17 cellular contexts compared by ENCODE assay signal in genomic region chr16:78866556-78866955, GRCh38.
A peak's percentile ranks its signal among the peaks of the same experiment; 100 is the strongest.
DNase-seq lines count a peak whose midpoint lies in the region; ATAC-seq and TF ChIP-seq lines count a peak whose summit lies in the region.
"Had no signal": no experiment of that assay in that cellular context is flagged by ENCODE, and none has a peak within 500 bp of the region (broad histone marks: within the 10 kb centered on the region; RNA-seq: fewer than 3 reads in every experiment).

No MANE protein-coding gene starts in this region.

- H3K27ac ChIP-seq in right cardiac atrium (ENCODE audit: low read length) (no peak overlapping the region), gastrocnemius medialis (peak overlapping the region in 1 of 4 donors; percentile 13)
- H3K27ac ChIP-seq: PC-9, RWPE1, SJCRH30 had no signal

- no peaks in the 10 kb centered on the region for H3K36me3 ChIP-seq in adipocyte (ENCODE audit: control insufficient read depth, insufficient read depth, low read length, severe bottlenecking)
- no peaks in the 10 kb centered on the region for H3K36me3 ChIP-seq in gastrocnemius medialis
- H3K36me3 ChIP-seq: SJCRH30 had no signal

- WGBS in right cardiac atrium = 33% methylated on average over 5 of the region's 5 CpGs

- H3K4me1 ChIP-seq in adipocyte (ENCODE audit: control insufficient read depth, insufficient read depth, low read length) = peaks cover 13% of the 10 kb centered on the region
- peaks cover 7% of the 10 kb centered on the region for H3K4me1 ChIP-seq in right cardiac atrium (ENCODE audit: control insufficient read depth, insufficient read depth, low read length)
- H3K4me1 ChIP-seq in gastrocnemius medialis = peaks cover 14 to 15% of the 10 kb centered on the region in 2 donors
- H3K4me1 ChIP-seq: SJCRH30 had no signal

- H3K4me3 ChIP-seq in adipocyte (ENCODE audit: low read length) = peak overlapping the region; percentile 30
- H3K4me3 ChIP-seq in right cardiac atrium (ENCODE audit: low read length) = no peak overlapping the region
- peak overlapping the region in 2 of 4 donors; percentile 4 to 34 for H3K4me3 ChIP-seq in gastrocnemius medialis
- H3K4me3 ChIP-seq: PC-9, SJCRH30 had no signal

- ATAC-seq in right cardiac atrium = peak; percentile 55 to 89
- peak; percentile 72 to 89 for ATAC-seq in gastrocnemius medialis
- no peak for ATAC-seq in HG03039 (IDR thresholded peaks at IDR 0.05; ENCODE audit: unreplicated experiment)

- no peaks in the 10 kb centered on the region for H3K9me3 ChIP-seq in adipocyte (ENCODE audit: control insufficient read depth, low read length)
- H3K9me3 ChIP-seq in right cardiac atrium (ENCODE audit: control insufficient read depth, low read length) = no peaks in the 10 kb centered on the region
- H3K9me3 ChIP-seq in gastrocnemius medialis = no peaks in the 10 kb centered on the region
- H3K9me3 ChIP-seq: SJCRH30 had no signal

- DNase-seq in ELF-1 (ENCODE audit: low read depth, low spot score) = peak; percentile 51
- no peak for DNase-seq in adipocyte (ENCODE audit: low read depth)
- DNase-seq in right cardiac atrium = peak in 1 of 3 donors; percentile 53
- DNase-seq in gastrocnemius medialis = peak in 1 of 2 donors; percentile 8
- DNase-seq in activated CD4-positive, alpha-beta T cell treated with anti-CD3 and anti-CD28 coated beads, Interleukin-2, amount 50 U/mL, for 48 hours = no peak
- no peak for DNase-seq in activated effector memory CD4-positive, alpha-beta T cell treated with anti-CD3 and anti-CD28 coated beads, Interleukin-2, amount 50 U/mL, for 16 hours
- DNase-seq: H9, KG1, NCI-H1417, NCI-H187 treated with DMSO at 0.1 percent for 48 hours, NCI-H2227 treated with DMSO at 0.1 percent for 48 hours, NCI-H510A treated with DMSO at 0.1 percent for 48 hours, NCI-H82, PC-9, SJCRH30 had no signal

- no peak for TF ChIP-seq CTCF in gastrocnemius medialis (IDR thresholded peaks at IDR 0.05 in 4 of 5, conservative IDR thresholded peaks at IDR 0.05 in 1 of 5)

- intact Hi-C loops in right cardiac atrium (cut with DNase I) = no loop called here
- intact Hi-C loops in gastrocnemius medialis (cut with DNase I; ENCODE audit: low total_unique reads) = loop anchor here (10.0 kb wide), 1 partner anchor 362 kb away; no protein-coding TSS in a partner anchor

- H3K27me3 ChIP-seq in adipocyte (replicated peaks; ENCODE audit: control insufficient read depth, insufficient read depth, low read length) (no peaks in the 10 kb centered on the region), right cardiac atrium (ENCODE audit: control insufficient read depth, insufficient read depth) (no peaks in the 10 kb centered on the region), gastrocnemius medialis (no peaks in the 10 kb centered on the region)
- H3K27me3 ChIP-seq: SJCRH30 had no signal

- TF ChIP-seq POLR2A in gastrocnemius medialis (IDR thresholded peaks at IDR 0.05) = no peak

- in situ Hi-C loops in gastrocnemius medialis (cut with MboI; ENCODE audit: low sequenced_read_pairs in 4 of 4) = no loop called here

- no peak overlapping the region for H3K9ac ChIP-seq in adipocyte (ENCODE audit: low read length)
